In genomic region chr6:29553268-29554057, GRCh38 we compare ENCODE assay signal across 9 cellular contexts. TPM values are rescaled to one million over a fixed set of nuclear protein-coding genes. Genes with fewer than 3 reads are reported as not detected.
DNase-seq lines count a peak whose midpoint lies in the region; ATAC-seq and TF ChIP-seq lines count a peak whose summit lies in the region.
"Had no signal": no experiment of that assay in that cellular context is flagged by ENCODE, and none has a peak within 500 bp of the region (broad histone marks: within the 10 kb centered on the region; RNA-seq: fewer than 3 reads in every experiment).

No MANE protein-coding gene starts in this region.

- H3K4me3 Mint-ChIP-seq in activated T-helper 17 cell treated with anti-CD3 and anti-CD28 coated beads, Interleukin-2, amount 50 U/mL, for 72 hours: peak overlapping the region; percentile 75

- peaks cover 91% of the 10 kb centered on the region for H3K27me3 ChIP-seq in A673 (replicated peaks; ENCODE audit: insufficient read depth, low read depth, low read length, poor library complexity)
- peaks cover 25% of the 10 kb centered on the region for H3K27me3 ChIP-seq in trophoblast cell (ENCODE audit: insufficient read depth, low read length)

- H2BK5ac ChIP-seq in trophoblast cell (ENCODE audit: low read depth, low read length, poor library complexity): no peak overlapping the region

- H3K79me2 ChIP-seq in trophoblast cell (ENCODE audit: control insufficient read depth, insufficient read depth, low read length, poor library complexity): no peaks in the 10 kb centered on the region

- intact Hi-C loops in A673 (cut with micrococcal nuclease; ENCODE audit: unreplicated experiment) (no loop called here), Right ventricle myocardium superior (cut with DNase I) (no loop called here)

- H3K9me3 ChIP-seq in A673 (ENCODE audit: low read depth, low read length, poor library complexity, severe bottlenecking) (no peaks in the 10 kb centered on the region), trophoblast cell (ENCODE audit: insufficient read depth, low read depth, low read length) (peaks cover 8% of the 10 kb centered on the region)

- H3K4me3 ChIP-seq in A673 (ENCODE audit: low read depth, low read length, poor library complexity, severe bottlenecking): peak overlapping the region; percentile 8
- peak overlapping the region; percentile 23 for H3K4me3 ChIP-seq in trophoblast cell (ENCODE audit: low read depth, low read length)

- peak overlapping the region; percentile 43 for H3K23ac ChIP-seq in trophoblast cell (ENCODE audit: low read length)

- H3K27me3 Mint-ChIP-seq in activated T-helper 17 cell treated with anti-CD3 and anti-CD28 coated beads, Interleukin-2, amount 50 U/mL, for 72 hours: peaks cover 32% of the 10 kb centered on the region

- H2BK120ac ChIP-seq in trophoblast cell (ENCODE audit: insufficient read depth, low read length, poor library complexity): no peak overlapping the region

- DNase-seq in A673 (ENCODE audit: low spot score) (peak; percentile 23), Right ventricle myocardium superior (peak; percentile 86), trophoblast cell (peak; percentile 15 to 46), GF-D8 (lab: John Stamatoyannopoulos, UW) (no peak), NCI-H774 (lab: John Stamatoyannopoulos, UW) (no peak)

- H3K79me1 ChIP-seq in trophoblast cell (ENCODE audit: low read length): no peaks in the 10 kb centered on the region

- H3K36me3 Mint-ChIP-seq in activated T-helper 17 cell treated with anti-CD3 and anti-CD28 coated beads, Interleukin-2, amount 50 U/mL, for 72 hours (ENCODE audit: low read depth): no peaks in the 10 kb centered on the region

- H3K27ac Mint-ChIP-seq in activated T-helper 17 cell treated with anti-CD3 and anti-CD28 coated beads, Interleukin-2, amount 50 U/mL, for 72 hours: no peak overlapping the region

- H3K9me3 Mint-ChIP-seq in activated T-helper 17 cell treated with anti-CD3 and anti-CD28 coated beads, Interleukin-2, amount 50 U/mL, for 72 hours: no peaks in the 10 kb centered on the region

- no peak for TF ChIP-seq CTCF in A673 (conservative IDR thresholded peaks at IDR 0.05; ENCODE audit: low read depth, low read length)

- H3K27ac ChIP-seq in A673 (ENCODE audit: low read depth, low read length, poor library complexity, severe bottlenecking) (no peak overlapping the region), trophoblast cell (ENCODE audit: low read depth, low read length) (no peak overlapping the region)

- H4K8ac ChIP-seq in trophoblast cell (ENCODE audit: low read depth, low read length): no peak overlapping the region

- no TSS peak for BruUV-seq in A673 (replicated peaks; lab: Mats Ljungman, UMichigan)

- H3K4me1 ChIP-seq in A673 (ENCODE audit: insufficient read depth, low read length, poor library complexity, severe bottlenecking) (no peaks in the 10 kb centered on the region), trophoblast cell (ENCODE audit: control insufficient read depth in 1 of 2, insufficient read depth in 2 of 2, low read length in 2 of 2) (peaks cover 3 to 8% of the 10 kb centered on the region in 2 experiments)

- H2AK5ac ChIP-seq in trophoblast cell (ENCODE audit: low read length): no peak overlapping the region

- H2BK12ac ChIP-seq in trophoblast cell (ENCODE audit: low read length): no peak overlapping the region

- POLR2A ChIA-PET in A673 (lab: Charles Lee; ENCODE audit: low non-redundant PET): no interaction called here

- peaks cover 6% of the 10 kb centered on the region for H3K4me1 Mint-ChIP-seq in activated T-helper 17 cell treated with anti-CD3 and anti-CD28 coated beads, Interleukin-2, amount 50 U/mL, for 72 hours

- H3K36me3 ChIP-seq in A673 (ENCODE audit: insufficient read depth, low read length, poor library complexity, severe bottlenecking) (no peaks in the 10 kb centered on the region), trophoblast cell (ENCODE audit: control insufficient read depth in 1 of 2, insufficient read depth in 2 of 2, low read length in 2 of 2) (no peaks in the 10 kb centered on the region)

- peak overlapping the region; percentile 65 for H3K4me2 ChIP-seq in trophoblast cell (ENCODE audit: low read length)

- no peak overlapping the region for H3K4ac ChIP-seq in trophoblast cell (ENCODE audit: low read depth, low read length)

- WGBS in trophoblast cell (ENCODE audit: extremely low coverage, insufficient coverage, insufficient read length): no CpG with 5 or more reads among the region's 83 CpGs

- no peak overlapping the region for H4K12ac ChIP-seq in trophoblast cell (ENCODE audit: low read depth, low read length)

- ATAC-seq in HG02798 (IDR thresholded peaks at IDR 0.05; ENCODE audit: poor library complexity, unreplicated experiment): peak; percentile 45
- peak; percentile 63 for ATAC-seq in activated T-helper 17 cell treated with anti-CD3 and anti-CD28 coated beads, Interleukin-2, amount 50 U/mL, for 72 hours (replicated peaks)
- ATAC-seq in Right ventricle myocardium superior (ENCODE audit: poor library complexity): peak; percentile 94
- ATAC-seq in GM18517 (IDR thresholded peaks at IDR 0.05; ENCODE audit: unreplicated experiment): no peak

- no peak overlapping the region for H3K14ac ChIP-seq in trophoblast cell (ENCODE audit: low read length)

- H3K18ac ChIP-seq in trophoblast cell (ENCODE audit: low read length): no peak overlapping the region

- CTCF ChIA-PET in A673 (lab: Charles Lee): no interaction called here

- H3K9ac ChIP-seq in trophoblast cell (ENCODE audit: low read length): no peak overlapping the region

- no peak overlapping the region for H4K91ac ChIP-seq in trophoblast cell (ENCODE audit: low read depth, low read length)

- H2AFZ ChIP-seq in trophoblast cell (ENCODE audit: insufficient read depth, low read length, poor library complexity): no peak overlapping the region

RNA-seq across cellular contexts. Expression of gene UBD, which starts 6.1 kb away (rescaled TPM):
- total RNA-seq in A673 (2021) (not detected in 2 replicates), Right ventricle myocardium superior (0.35 TPM)
- total RNA-seq in activated T-helper 17 cell treated with anti-CD3 and anti-CD28 coated beads, Interleukin-2, amount 50 U/mL, for 72 hours: 1 to 10 TPM in 1 of 2 donors, under 1 TPM in 1; 0.84 to 3.7 TPM
- polyA plus RNA-seq in trophoblast cell (2013): not detected in 2 replicates

RNA-seq across cellular contexts. Expression of gene OR2H2, which starts 31.5 kb away (rescaled TPM):
- total RNA-seq in A673 (2021): not detected in 2 replicates
- not detected for total RNA-seq in activated T-helper 17 cell treated with anti-CD3 and anti-CD28 coated beads, Interleukin-2, amount 50 U/mL, for 72 hours
- total RNA-seq in Right ventricle myocardium superior: not detected
- polyA plus RNA-seq in trophoblast cell (2013): not detected in 2 replicates
- total RNA-seq: activated CD8-positive, alpha-beta memory T cell treated with anti-CD3 and anti-CD28 coated beads for 36 hours had no signal

Comparison
In these comparisons a context has a peak if more than half of its experiments do, and no peak if none do; other contexts are left out.
1. DNase-seq: peak in A673 (single experiment), Right ventricle myocardium superior (single experiment) and trophoblast cell (2 of 2); none in GF-D8 (single experiment) and NCI-H774 (single experiment).